8 cellular contexts compared by ENCODE assay signal in the genomic region with DNA sequence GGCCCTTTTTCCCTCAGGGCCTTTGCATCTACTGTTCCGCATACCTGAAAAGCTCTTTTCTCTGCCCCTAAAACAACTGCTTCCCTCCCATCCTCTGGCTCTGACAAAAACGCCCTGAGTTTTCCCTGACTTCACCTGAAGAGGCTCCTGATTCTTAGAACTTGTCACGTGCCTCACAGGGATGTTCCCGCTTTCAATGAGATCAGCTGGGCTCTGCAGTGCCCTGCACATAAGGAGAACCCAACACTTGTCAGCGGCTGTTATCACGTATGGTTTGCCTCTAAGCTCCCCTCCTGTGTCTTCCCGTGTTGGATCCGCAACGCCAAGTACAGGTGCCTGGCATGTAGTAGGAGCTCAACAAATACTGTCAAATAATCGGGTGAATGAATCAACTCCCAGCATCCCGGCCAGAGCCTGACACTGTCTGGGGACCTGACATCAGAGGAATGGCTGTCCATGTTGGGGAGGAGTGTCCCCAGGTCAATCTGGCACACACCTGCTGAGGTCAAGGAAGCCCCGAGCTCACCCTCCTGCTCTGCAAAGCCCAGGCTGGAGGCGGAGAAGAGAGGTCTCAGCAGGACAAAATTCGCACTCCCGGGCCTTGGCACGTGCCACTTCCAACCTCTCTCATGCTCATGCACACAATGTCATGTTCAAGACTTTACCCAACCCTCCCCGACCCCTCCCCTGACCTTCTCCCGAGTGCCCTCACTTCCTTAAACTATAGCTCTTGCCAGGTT. TPM values are rescaled to one million over a fixed set of nuclear protein-coding genes. Genes with fewer than 3 reads are reported as not detected.
A peak's percentile ranks its signal among the peaks of the same experiment; 100 is the strongest.
DNase-seq lines count a peak whose midpoint lies in the region; ATAC-seq and TF ChIP-seq lines count a peak whose summit lies in the region.

No MANE protein-coding gene starts in this region.

- H3K4me1 ChIP-seq in MM.1S (ENCODE audit: low read length) (peaks cover 22% of the 10 kb centered on the region), breast epithelium (peaks cover 3 to 19% of the 10 kb centered on the region in 2 donors)

- DNase-seq in CD4-positive, alpha-beta T cell = peak in 2 of 10 experiments; percentile 5 to 30
- DNase-seq in MM.1S (no peak), breast epithelium (ENCODE audit: low spot score in 2 of 2) (no peak), natural killer cell (no peak), germinal center (ENCODE audit: low spot score) (no peak), kidney glomerular epithelial cell (lab: John Stamatoyannopoulos, UW) (no peak)
- no peak for DNase-seq in stimulated activated CD4-positive, alpha-beta T cell treated with anti-CD3 and anti-CD28 coated beads, Interleukin-12 subunit alpha, Interleukin-12 subunit beta, amount 100 ng/mL, for 4 hours

- peaks cover 11% of the 10 kb centered on the region for H3K36me3 Mint-ChIP-seq in CD4-positive, alpha-beta T cell (ENCODE audit: low read depth)
- H3K36me3 Mint-ChIP-seq in natural killer cell = no peaks in the 10 kb centered on the region

- H4K20me1 ChIP-seq in MM.1S (ENCODE audit: insufficient read depth, low read length) = no peaks in the 10 kb centered on the region; the same call in 1 of the 2 replicates

- H3K9me3 Mint-ChIP-seq in CD4-positive, alpha-beta T cell = no peaks in the 10 kb centered on the region
- H3K9me3 Mint-ChIP-seq in natural killer cell = no peaks in the 10 kb centered on the region

- peak overlapping the region; percentile 96 for H3K4me2 ChIP-seq in MM.1S (ENCODE audit: low read depth, low read length)

- H3K4me1 Mint-ChIP-seq in CD4-positive, alpha-beta T cell (ENCODE audit: low read depth) = peaks cover 52% of the 10 kb centered on the region
- H3K4me1 Mint-ChIP-seq in natural killer cell = peaks cover 23 to 39% of the 10 kb centered on the region in 2 donors

- no peaks in the 10 kb centered on the region for H3K9me3 ChIP-seq in CD4-positive, alpha-beta T cell (ENCODE audit: control insufficient read depth, low read length)
- no peaks in the 10 kb centered on the region for H3K9me3 ChIP-seq in MM.1S (replicated peaks; ENCODE audit: insufficient read depth, low read length)
- H3K9me3 ChIP-seq in breast epithelium = no peaks in the 10 kb centered on the region

- ATAC-seq in CD4-positive, alpha-beta T cell (ENCODE audit: poor library complexity) = no peak
- ATAC-seq in natural killer cell (no peak), HG03354 (IDR thresholded peaks at IDR 0.05; ENCODE audit: poor library complexity, severe bottlenecking, unreplicated experiment) (no peak)

- peak overlapping the region; percentile 73 for H2AFZ ChIP-seq in MM.1S (ENCODE audit: low read length)

- POLR2A ChIA-PET in CD4-positive, alpha-beta T cell (lab: Charles Lee) = interaction anchor here (1.2 to 3.1 kb wide), 11 partner anchors 10 to 175 kb away, joined by 4 to 28 read pairs (median 8); a partner anchor contains a TSS

- intact Hi-C loops in CD4-positive, alpha-beta T cell (cut with DNase I, micrococcal nuclease) = loop anchor here (1.0 to 2.0 kb wide), 5 partner anchors 21 to 121 kb away; no protein-coding TSS in a partner anchor
- intact Hi-C loops in breast epithelium (cut with DNase I; ENCODE audit: low total_unique reads) (no loop called here), natural killer cell (cut with micrococcal nuclease) (loop anchor here (1.0 kb wide), 2 partner anchors 55 to 120 kb away; no protein-coding TSS in a partner anchor)

- peaks cover 31% of the 10 kb centered on the region for H3F3A ChIP-seq in MM.1S (ENCODE audit: insufficient read depth, low read length)

- H3K27me3 ChIP-seq in CD4-positive, alpha-beta T cell (ENCODE audit: control insufficient read depth, insufficient read depth, low read length) = no peaks in the 10 kb centered on the region
- H3K27me3 ChIP-seq in MM.1S (replicated peaks; ENCODE audit: insufficient read depth, low read length) = no peaks in the 10 kb centered on the region
- no peaks in the 10 kb centered on the region for H3K27me3 ChIP-seq in breast epithelium

- peak overlapping the region; percentile 79 for H3K27ac Mint-ChIP-seq in CD4-positive, alpha-beta T cell
- H3K27ac Mint-ChIP-seq in natural killer cell = peak overlapping the region; percentile 37 to 83

- peak overlapping the region; percentile 88 for H3K4me3 Mint-ChIP-seq in CD4-positive, alpha-beta T cell
- peak overlapping the region; percentile 79 for H3K4me3 Mint-ChIP-seq in natural killer cell

- H3K4me3 ChIP-seq in MM.1S (ENCODE audit: low read length) = 0 out of 2 replicates have a peak overlapping the region, but pooled peaks have one; percentile 4
- peak overlapping the region in 2 of 3 donors; percentile 47 to 69 for H3K4me3 ChIP-seq in breast epithelium

- H3K27me3 Mint-ChIP-seq in CD4-positive, alpha-beta T cell = no peaks in the 10 kb centered on the region
- H3K27me3 Mint-ChIP-seq in natural killer cell (ENCODE audit: low read depth in 2 of 2) = peaks cover 0 to 3% of the 10 kb centered on the region in 2 donors

- no peaks in the 10 kb centered on the region for H3K9me2 ChIP-seq in MM.1S (replicated peaks; ENCODE audit: insufficient read depth, low read length)

- H3K9ac ChIP-seq in MM.1S (ENCODE audit: low read length) = no peak overlapping the region

- no peak for TF ChIP-seq POLR2A in breast epithelium (IDR thresholded peaks at IDR 0.05)

- no peak overlapping the region for H3K27ac ChIP-seq in CD4-positive, alpha-beta T cell (ENCODE audit: low read depth, low read length)
- no peak overlapping the region for H3K27ac ChIP-seq in MM.1S (ENCODE audit: low read length)
- peak overlapping the region; percentile 69 to 73 for H3K27ac ChIP-seq in breast epithelium

- peaks cover 12% of the 10 kb centered on the region for H3K79me2 ChIP-seq in MM.1S (ENCODE audit: low read length)

- CTCF ChIA-PET in CD4-positive, alpha-beta T cell (lab: Charles Lee) = interaction anchor here (0.6 to 4.9 kb wide), 13 partner anchors 9 to 151 kb away, joined by 3 to 57 read pairs (median 5); a partner anchor contains a TSS

- H3K36me3 ChIP-seq in MM.1S (replicated peaks; ENCODE audit: insufficient read depth, low read length) = no peaks in the 10 kb centered on the region; the same call in 1 of the 2 replicates
- no peaks in the 10 kb centered on the region for H3K36me3 ChIP-seq in breast epithelium

- no peak for TF ChIP-seq CTCF in CD4-positive, alpha-beta T cell (IDR thresholded peaks at IDR 0.05)
- TF ChIP-seq CTCF in MM.1S (IDR thresholded peaks at IDR 0.05; ENCODE audit: low read length) (no peak; the same call in 1 of the 2 replicates), breast epithelium (IDR thresholded peaks at IDR 0.05) (no peak), natural killer cell (IDR thresholded peaks at IDR 0.05) (no peak)

RNA-seq across cellular contexts. Expression of a gene that starts 4.2 kb away (rescaled TPM):
- total RNA-seq in CD4-positive, alpha-beta T cell = 100 to 1,000 TPM; 309 to 325 TPM
- total RNA-seq in breast epithelium = 10 to 100 TPM; 41.1 to 52.8 (median 52.1) TPM
- total RNA-seq in natural killer cell = 100 to 1,000 TPM; 390 to 482 (median 441) TPM

RNA-seq across cellular contexts. Expression of a gene that starts 27.0 kb away (rescaled TPM):
- 100 to 1,000 TPM; 160 to 161 TPM for total RNA-seq in CD4-positive, alpha-beta T cell
- total RNA-seq in breast epithelium (10 to 100 TPM; 23.7 to 51.8 (median 40.7) TPM), natural killer cell (100 to 1,000 TPM; 212 to 316 (median 231) TPM)

RNA-seq across cellular contexts. Expression of a gene that starts 41.2 kb away (rescaled TPM):
- total RNA-seq in CD4-positive, alpha-beta T cell = 1 to 10 TPM; 8.5 to 8.8 TPM
- total RNA-seq in breast epithelium (10 to 100 TPM; 28.8 to 55.2 (median 34.4) TPM), natural killer cell (10 to 100 TPM; 34.3 to 42.7 (median 38.1) TPM)

Comparison
In these comparisons a context has a peak if more than half of its experiments do, and no peak if none do; other contexts are left out.
1. H3K27ac ChIP-seq: peak in breast epithelium (2 of 2); none in CD4-positive, alpha-beta T cell (single experiment) and MM.1S (single experiment).
2. RNA of a gene that starts 4.2 kb away (total RNA-seq): 390 to 482 TPM in natural killer cell and 309 to 325 TPM in CD4-positive, alpha-beta T cell; 41.1 to 52.8 TPM in breast epithelium; every median in the first group is over 4 times any median in the second.